In the genomic region with DNA sequence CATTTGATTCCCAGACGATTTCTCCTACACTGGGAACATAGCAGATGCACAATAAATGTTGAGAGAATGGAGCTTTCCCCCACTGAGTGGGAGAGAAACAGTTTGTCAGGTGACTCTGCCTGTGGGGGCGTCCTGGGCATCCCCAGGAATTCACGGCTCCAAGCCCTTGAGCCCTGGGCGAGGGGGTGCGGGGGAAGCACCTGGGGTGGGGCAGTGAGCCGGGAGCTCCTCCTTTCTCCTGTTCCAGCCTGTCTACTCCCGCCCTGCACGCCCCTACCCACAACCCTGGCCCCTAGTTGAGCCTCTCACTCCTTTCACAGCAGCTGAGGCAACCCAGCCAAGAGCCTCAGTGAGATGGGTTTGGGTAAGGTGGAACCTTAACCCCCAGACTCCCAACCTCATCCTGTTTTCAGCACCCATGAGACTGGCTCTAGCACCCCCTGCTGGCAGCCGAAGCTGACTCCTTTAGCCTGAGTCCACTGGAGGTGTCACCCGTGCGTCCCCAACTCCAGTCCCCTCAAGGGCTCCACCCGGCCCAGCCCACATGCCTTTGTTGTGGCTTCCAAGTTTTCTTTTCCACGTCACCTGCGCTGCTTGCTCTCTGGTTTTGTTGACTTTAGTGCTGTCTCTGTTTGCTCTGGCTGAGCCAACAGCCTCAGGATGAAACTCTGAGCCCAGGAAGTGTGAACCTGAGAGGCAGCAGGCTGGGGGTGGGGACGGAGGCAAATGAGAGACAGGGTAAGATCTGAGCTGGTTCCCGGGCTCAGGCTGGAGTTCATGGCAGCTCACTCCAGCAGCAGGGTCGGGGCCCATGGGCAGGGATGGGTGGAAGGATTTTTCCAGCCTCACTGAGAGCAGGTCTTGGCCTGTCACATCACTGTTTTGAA, we compare ENCODE assay signal across 9 cellular contexts. TPM values are rescaled to one million over a fixed set of nuclear protein-coding genes. Genes with fewer than 3 reads are reported as not detected.
DNase-seq lines count a peak whose midpoint lies in the region; ATAC-seq, FAIRE-seq and TF ChIP-seq lines count a peak whose summit lies in the region.
"Had no signal": no experiment of that assay in that cellular context is flagged by ENCODE, and none has a peak within 500 bp of the region (broad histone marks: within the 10 kb centered on the region; RNA-seq: fewer than 3 reads in every experiment).

No MANE protein-coding gene starts in this region.

- no peak overlapping the region for H2AK5ac ChIP-seq in mesendoderm (ENCODE audit: low read length)

- H3K36me3 ChIP-seq in effector memory CD4-positive, alpha-beta T cell (ENCODE audit: control insufficient read depth, insufficient read depth, low read length) = no peaks in the 10 kb centered on the region
- H3K36me3 ChIP-seq in mesendoderm (ENCODE audit: control insufficient read depth, insufficient read depth, low read length) = no peaks in the 10 kb centered on the region

- no peak for TF ChIP-seq POLR2A in H54 (IDR thresholded peaks at IDR 0.05; ENCODE audit: low read depth, low read length)

- no peaks in the 10 kb centered on the region for H3K79me2 ChIP-seq in mesendoderm (ENCODE audit: control insufficient read depth, insufficient read depth, low read length)

- FAIRE-seq in H54 (lab: Jason Lieb, UNC) = no peak

- peaks cover 11% of the 10 kb centered on the region for H3K27me3 Mint-ChIP-seq in Calu3 (ENCODE audit: unreplicated experiment)
- H3K27me3 Mint-ChIP-seq in activated CD4-positive, alpha-beta memory T cell treated with anti-CD3 and anti-CD28 coated beads, Interleukin-2, amount 10 ng/mL, durations not matched to agents 7 days and 5 days = no peaks in the 10 kb centered on the region

- DNase-seq in Calu3 (peak; percentile 88), H54 (ENCODE audit: insufficient read length, low spot score) (peak; percentile 35), NCI-H2196 treated with DMSO at 0.1 percent for 48 hours (lab: John Stamatoyannopoulos, UW; ENCODE audit: unreplicated experiment) (peak; percentile 84), mesendoderm (peak; percentile 85)
- DNase-seq in activated CD4-positive, alpha-beta memory T cell treated with anti-CD3 and anti-CD28 coated beads, Interleukin-2, amount 10 ng/mL, durations not matched to agents 7 days and 5 days = peak; percentile 96
- DNase-seq in effector memory CD4-positive, alpha-beta T cell = peak; percentile 86 to 92 (median 89)
- DNase-seq in stimulated activated CD8-positive, alpha-beta memory T cell treated with anti-CD3 and anti-CD28 coated beads, Interleukin-7, amount 100 ng/mL, for 1 hour (ENCODE audit: low read depth in 2 of 2) = peak; percentile 50 to 77

- CTCF ChIA-PET in Calu3 (lab: Charles Lee) = interaction anchor here (0.6 to 2.0 kb wide), 12 partner anchors 8 to 95 kb away, joined by 3 to 13 read pairs (median 4); partner anchors contain the start of gene AQP3
- CTCF ChIA-PET in activated CD4-positive, alpha-beta memory T cell treated with anti-CD3 and anti-CD28 coated beads, Interleukin-2, amount 10 ng/mL, durations not matched to agents 7 days and 5 days (lab: Charles Lee) = interaction anchor here (0.5 to 11.8 kb wide), 31 partner anchors 8 to 448 kb away, joined by 3 to 278 read pairs (median 4); partner anchors contain the start of genes AQP3, AQP7, B4GALT1 and NFX1

- H3K9me3 Mint-ChIP-seq in Calu3 (ENCODE audit: low read depth, unreplicated experiment) = no peaks in the 10 kb centered on the region
- no peaks in the 10 kb centered on the region for H3K9me3 Mint-ChIP-seq in activated CD4-positive, alpha-beta memory T cell treated with anti-CD3 and anti-CD28 coated beads, Interleukin-2, amount 10 ng/mL, durations not matched to agents 7 days and 5 days

- no peak overlapping the region for H4K5ac ChIP-seq in mesendoderm (ENCODE audit: low read length)

- H3K56ac ChIP-seq in mesendoderm (ENCODE audit: low read length) = peak overlapping the region; percentile 74

- POLR2A ChIA-PET in activated CD4-positive, alpha-beta memory T cell treated with anti-CD3 and anti-CD28 coated beads, Interleukin-2, amount 10 ng/mL, durations not matched to agents 7 days and 5 days (lab: Charles Lee) = interaction anchor here (0.7 to 4.5 kb wide), 18 partner anchors 11 to 127 kb away, joined by 3 to 75 read pairs (median 7); partner anchors contain the start of genes AQP3, NFX1 and NOL6

- H3K23ac ChIP-seq in mesendoderm (ENCODE audit: low read length) = no peak overlapping the region

- peak overlapping the region; percentile 30 for H3K4me3 ChIP-seq in effector memory CD4-positive, alpha-beta T cell (ENCODE audit: insufficient read depth, low read depth, low read length, poor library complexity, severe bottlenecking)
- no peak overlapping the region for H3K4me3 ChIP-seq in mesendoderm (ENCODE audit: low read length)

- H3K79me1 ChIP-seq in mesendoderm (ENCODE audit: low read length) = no peaks in the 10 kb centered on the region

- H2BK120ac ChIP-seq in mesendoderm (ENCODE audit: low read depth, low read length) = no peak overlapping the region

- no peak overlapping the region for H3K4ac ChIP-seq in mesendoderm (ENCODE audit: low read depth, low read length)

- peaks cover 8% of the 10 kb centered on the region for H3K36me3 Mint-ChIP-seq in Calu3 (ENCODE audit: insufficient read depth, unreplicated experiment)
- no peaks in the 10 kb centered on the region for H3K36me3 Mint-ChIP-seq in activated CD4-positive, alpha-beta memory T cell treated with anti-CD3 and anti-CD28 coated beads, Interleukin-2, amount 10 ng/mL, durations not matched to agents 7 days and 5 days (ENCODE audit: low read depth)

- H3K27ac ChIP-seq in effector memory CD4-positive, alpha-beta T cell (ENCODE audit: insufficient read depth, low read length, poor library complexity, severe bottlenecking) = peak overlapping the region; percentile 78
- no peak overlapping the region for H3K27ac ChIP-seq in mesendoderm (ENCODE audit: low read depth, low read length)

- no CpG with 5 or more reads among the region's 17 CpGs for WGBS in mesendoderm (ENCODE audit: extremely low coverage, insufficient coverage, low lambda C conversion rate)

- no TSS peak for BruUV-seq in Calu3 (replicated peaks; lab: Mats Ljungman, UMichigan)

- no peaks in the 10 kb centered on the region for H3K9me3 ChIP-seq in effector memory CD4-positive, alpha-beta T cell (ENCODE audit: control insufficient read depth, low read length)

- peak overlapping the region; percentile 62 for H3K27ac Mint-ChIP-seq in Calu3 (ENCODE audit: unreplicated experiment)
- peak overlapping the region; percentile 95 for H3K27ac Mint-ChIP-seq in activated CD4-positive, alpha-beta memory T cell treated with anti-CD3 and anti-CD28 coated beads, Interleukin-2, amount 10 ng/mL, durations not matched to agents 7 days and 5 days

- H3K4me2 ChIP-seq in mesendoderm (ENCODE audit: low read length) = no peak overlapping the region

- H3K27me3 ChIP-seq in effector memory CD4-positive, alpha-beta T cell (replicated peaks; ENCODE audit: control insufficient read depth, insufficient read depth, low read length, poor library complexity, severe bottlenecking) = no peaks in the 10 kb centered on the region
- H3K27me3 ChIP-seq in mesendoderm (ENCODE audit: insufficient read depth, low read length, poor library complexity) = no peaks in the 10 kb centered on the region

- no peak overlapping the region for H4K8ac ChIP-seq in mesendoderm (ENCODE audit: low read depth, low read length)

- peaks cover 46% of the 10 kb centered on the region for H3K4me1 Mint-ChIP-seq in Calu3 (ENCODE audit: low read depth, unreplicated experiment)
- peaks cover 58% of the 10 kb centered on the region for H3K4me1 Mint-ChIP-seq in activated CD4-positive, alpha-beta memory T cell treated with anti-CD3 and anti-CD28 coated beads, Interleukin-2, amount 10 ng/mL, durations not matched to agents 7 days and 5 days

- no peak overlapping the region for H2BK15ac ChIP-seq in mesendoderm (replicated peaks; ENCODE audit: low read depth)

- no peak overlapping the region for H3K9ac ChIP-seq in mesendoderm (ENCODE audit: low read length)

- H2BK5ac ChIP-seq in mesendoderm (ENCODE audit: low read length) = no peak overlapping the region

- intact Hi-C loops in Calu3 (cut with micrococcal nuclease; ENCODE audit: unreplicated experiment) = loop anchor here (5.0 kb wide), 1 partner anchor 52 kb away; no protein-coding TSS in a partner anchor

- peaks cover 46% of the 10 kb centered on the region for H3K4me1 ChIP-seq in effector memory CD4-positive, alpha-beta T cell (ENCODE audit: control insufficient read depth, insufficient read depth, low read length, poor library complexity, severe bottlenecking)
- peaks cover 3% of the 10 kb centered on the region for H3K4me1 ChIP-seq in mesendoderm (ENCODE audit: control insufficient read depth, low read depth, low read length)

- no peak overlapping the region for H3K18ac ChIP-seq in mesendoderm (ENCODE audit: low read length)

- H3K4me3 Mint-ChIP-seq in Calu3 (ENCODE audit: low read depth, unreplicated experiment) = peak overlapping the region; percentile 41
- peak overlapping the region; percentile 49 for H3K4me3 Mint-ChIP-seq in activated CD4-positive, alpha-beta memory T cell treated with anti-CD3 and anti-CD28 coated beads, Interleukin-2, amount 10 ng/mL, durations not matched to agents 7 days and 5 days

- no peak for ATAC-seq in HG02938 (IDR thresholded peaks at IDR 0.05; ENCODE audit: unreplicated experiment)

- TF ChIP-seq CTCF in Calu3 (IDR thresholded peaks at IDR 0.05; ENCODE audit: unreplicated experiment) = peak; percentile 66

RNA-seq across cellular contexts. Expression of gene AQP7, which starts 13.0 kb away (rescaled TPM):
- total RNA-seq in Calu3 (2022) = 0.35 and 1.2 TPM in 2 replicates
- total RNA-seq in activated CD4-positive, alpha-beta memory T cell treated with anti-CD3 and anti-CD28 coated beads, Interleukin-2, amount 10 ng/mL, durations not matched to agents 7 days and 5 days = under 1 TPM; 0.40 to 0.55 TPM
- not detected for polyA plus RNA-seq in mesendoderm (2013, experiment 1 of 2)
- not detected for polyA plus RNA-seq in mesendoderm (2013, experiment 2 of 2)
- total RNA-seq: activated CD8-positive, alpha-beta memory T cell treated with anti-CD3 and anti-CD28 coated beads for 36 hours had no signal

RNA-seq across cellular contexts. Expression of gene AQP3, which starts 32.0 kb away (rescaled TPM):
- total RNA-seq in Calu3 (2022) = 4.6 and 10.4 TPM in 2 replicates
- total RNA-seq in activated CD4-positive, alpha-beta memory T cell treated with anti-CD3 and anti-CD28 coated beads, Interleukin-2, amount 10 ng/mL, durations not matched to agents 7 days and 5 days = 100 to 1,000 TPM; 162 to 167 TPM
- polyA plus RNA-seq in mesendoderm (2013, experiment 1 of 2) = 2.6 TPM
- polyA plus RNA-seq in mesendoderm (2013, experiment 2 of 2) = 2.9 TPM

RNA-seq across cellular contexts. Expression of gene NOL6, which starts 58.3 kb away (rescaled TPM):
- total RNA-seq in Calu3 (2022) = 39.3 and 48.7 TPM in 2 replicates
- total RNA-seq in activated CD4-positive, alpha-beta memory T cell treated with anti-CD3 and anti-CD28 coated beads, Interleukin-2, amount 10 ng/mL, durations not matched to agents 7 days and 5 days = 10 to 100 TPM; 21.6 to 22.4 TPM
- 37.8 TPM for polyA plus RNA-seq in mesendoderm (2013, experiment 1 of 2)
- 36.5 TPM for polyA plus RNA-seq in mesendoderm (2013, experiment 2 of 2)

Comparison
In these comparisons a context has a peak if more than half of its experiments do, and no peak if none do; other contexts are left out.
1. DNase-seq: peak in every context shown above with its lines; median percentile 96 in activated CD4-positive, alpha-beta memory T cell treated with anti-CD3 and anti-CD28 coated beads, Interleukin-2, amount 10 ng/mL, durations not matched to agents 7 days and 5 days; 89 in effector memory CD4-positive, alpha-beta T cell; 88 in Calu3; 85 in mesendoderm; 84 in NCI-H2196 treated with DMSO at 0.1 percent for 48 hours; 64 in stimulated activated CD8-positive, alpha-beta memory T cell treated with anti-CD3 and anti-CD28 coated beads, Interleukin-7, amount 100 ng/mL, for 1 hour; 35 in H54.
2. RNA of gene AQP3, which starts 32.0 kb away (total RNA-seq): 162 to 167 TPM in activated CD4-positive, alpha-beta memory T cell treated with anti-CD3 and anti-CD28 coated beads, Interleukin-2, amount 10 ng/mL, durations not matched to agents 7 days and 5 days; 4.6 to 10.4 TPM in Calu3; every median in the first group is over 10 times any median in the second.